Comparison of ENCODE assay signal across 8 cellular contexts in genomic region chr1:85581802-85582686, GRCh38.
DNase-seq lines count a peak whose midpoint lies in the region; ATAC-seq and TF ChIP-seq lines count a peak whose summit lies in the region.

No MANE protein-coding gene starts in this region.

- no peak overlapping the region for H3K4me3 ChIP-seq in GM12865 (ENCODE audit: low read depth, low read length)
- peak overlapping the region; percentile 70 for H3K4me3 ChIP-seq in RWPE2 (ENCODE audit: severe bottlenecking)
- H3K4me3 ChIP-seq in parathyroid adenoma (ENCODE audit: low read depth, low read length) = peak overlapping the region; percentile 70

- no peak overlapping the region for H3K9ac ChIP-seq in parathyroid adenoma

- H3K4me2 ChIP-seq in parathyroid adenoma (ENCODE audit: low read length) = peak overlapping the region; percentile 94

- DNase-seq in GM12865 (ENCODE audit: low read depth) (no peak), RWPE2 (ENCODE audit: low spot score) (no peak), fibroblast of peridontal ligament (ENCODE audit: extremely low read depth) (peak; percentile 80), iPS-NIHi7 (ENCODE audit: extremely low spot score) (no peak), NAMALWA (ENCODE audit: low spot score) (no peak)
- no peak for DNase-seq in stimulated activated naive CD4-positive, alpha-beta T cell (lab: John Stamatoyannopoulos, UW)

- no peaks in the 10 kb centered on the region for H3K27me3 ChIP-seq in RWPE2 (ENCODE audit: insufficient read depth, poor library complexity, severe bottlenecking)
- H3K27me3 ChIP-seq in parathyroid adenoma (ENCODE audit: control insufficient read depth, insufficient read depth, low read length) = no peaks in the 10 kb centered on the region

- H3K79me2 ChIP-seq in parathyroid adenoma = no peaks in the 10 kb centered on the region

- H2AFZ ChIP-seq in parathyroid adenoma = peak overlapping the region; percentile 78

- H3K27ac ChIP-seq in RWPE2 (ENCODE audit: poor library complexity, severe bottlenecking) = peak overlapping the region; percentile 95
- H3K27ac ChIP-seq in parathyroid adenoma = peak overlapping the region; percentile 70

- ATAC-seq in RWPE2 (ENCODE audit: low read depth) (peak; percentile 1; the same call in 1 of the 3 replicates), GM19324 (IDR thresholded peaks at IDR 0.05; ENCODE audit: low FRiP score, unreplicated experiment) (no peak)

- peaks cover 32% of the 10 kb centered on the region for H3K36me3 ChIP-seq in RWPE2 (ENCODE audit: low read depth)
- no peaks in the 10 kb centered on the region for H3K36me3 ChIP-seq in parathyroid adenoma (ENCODE audit: control insufficient read depth, insufficient read depth, low read length)

- peak; percentile 1 for TF ChIP-seq CTCF in GM12865 (IDR thresholded peaks at IDR 0.05; ENCODE audit: insufficient read depth, low read depth, low read length, missing control alignments)
- peak; percentile 18 for TF ChIP-seq CTCF in RWPE2 (IDR thresholded peaks at IDR 0.05; ENCODE audit: poor library complexity, severe bottlenecking)
- TF ChIP-seq CTCF in parathyroid adenoma (IDR thresholded peaks at IDR 0.05) = no peak

- no peaks in the 10 kb centered on the region for H3K9me3 ChIP-seq in RWPE2 (ENCODE audit: severe bottlenecking)
- no peaks in the 10 kb centered on the region for H3K9me3 ChIP-seq in parathyroid adenoma (ENCODE audit: control insufficient read depth, low read length)

- peaks cover 41% of the 10 kb centered on the region for H3K4me1 ChIP-seq in RWPE2 (ENCODE audit: insufficient read depth, poor library complexity, severe bottlenecking)
- no peaks in the 10 kb centered on the region for H3K4me1 ChIP-seq in parathyroid adenoma
